ENCODE assay signal across 1 cellular context in genomic region chr7:3995187-3995586, GRCh38.
TF ChIP-seq lines count a peak whose summit lies in the region.

No MANE protein-coding gene starts in this region.

TF ChIP-seq in SK-N-SH, 30 proteins besides CTCF, POLR2A, EP300 and RAD21 (continued from another document):
- no peak for TF ChIP-seq YY1 (IDR thresholded peaks at IDR 0.05; ENCODE audit: low read depth)
- TF ChIP-seq RXRA (IDR thresholded peaks at IDR 0.05; ENCODE audit: borderline replicate concordance, low read depth) = no peak
- no peak for TF ChIP-seq EZH2phosphoT487 (IDR thresholded peaks at IDR 0.05; ENCODE audit: borderline replicate concordance, low read depth)
- TF ChIP-seq RFX5 (IDR thresholded peaks at IDR 0.05; ENCODE audit: low read length) = no peak
- no peak for TF ChIP-seq FOXM1 (IDR thresholded peaks at IDR 0.05; ENCODE audit: low read depth)
- TF ChIP-seq IRF3 (IDR thresholded peaks at IDR 0.05; ENCODE audit: low read depth, low read length) = no peak
